22 cellular contexts compared by ENCODE assay signal in genomic region chr11:23406131-23406819, GRCh38.
A peak's percentile ranks its signal among the peaks of the same experiment; 100 is the strongest.
DNase-seq lines count a peak whose midpoint lies in the region; ATAC-seq, FAIRE-seq and TF ChIP-seq lines count a peak whose summit lies in the region.
"Had no signal": no experiment of that assay in that cellular context is flagged by ENCODE, and none has a peak within 500 bp of the region (broad histone marks: within the 10 kb centered on the region; RNA-seq: fewer than 3 reads in every experiment).

No MANE protein-coding gene starts in this region.

- H3K36me3 ChIP-seq in right atrium auricular region, result no peaks in the 10 kb centered on the region
- H3K36me3 ChIP-seq in K562 (ENCODE audit: control insufficient read depth, insufficient read depth, low read length), result no peaks in the 10 kb centered on the region
- no peaks in the 10 kb centered on the region for H3K36me3 ChIP-seq in HepG2 (replicated peaks in 1 of 2; ENCODE audit: control insufficient read depth in 1 of 2, insufficient read depth in 2 of 2, low read length in 2 of 2)
- H3K36me3 ChIP-seq in testis (ENCODE audit: low read depth, missing control alignments), result no peaks in the 10 kb centered on the region
- H3K36me3 ChIP-seq in MG63, result no peaks in the 10 kb centered on the region
- H3K36me3 ChIP-seq: breast epithelium, gastrocnemius medialis, SJSA1 had no signal

- ATAC-seq in Right ventricle myocardium inferior, result no peak
- 0 out of 3 replicates have a peak, but pooled peaks have one; percentile 32 for ATAC-seq in K562
- ATAC-seq in HepG2, result peak; percentile 32; the same call in 2 of the 3 replicates
- no peak for ATAC-seq in GM21526 (IDR thresholded peaks at IDR 0.05; ENCODE audit: low FRiP score, unreplicated experiment)
- ATAC-seq: activated CD8-positive, alpha-beta memory T cell treated with anti-CD3 and anti-CD28 coated beads, Interleukin-2, amount 10 ng/mL, durations not matched to agents 7 days and 5 days; gastrocnemius medialis; GM12878 had no signal

- no peaks in the 10 kb centered on the region for H4K20me1 ChIP-seq in K562 (replicated peaks; ENCODE audit: control insufficient read depth, insufficient read depth, low read length)
- H4K20me1 ChIP-seq in HepG2 (ENCODE audit: insufficient read depth, low read length), result no peaks in the 10 kb centered on the region

- DNase-seq in Right ventricle myocardium inferior (ENCODE audit: missing footprints), result peak; percentile 30
- no peak for DNase-seq in right atrium auricular region (ENCODE audit: low spot score)
- DNase-seq in K562 (ENCODE audit: extremely low read depth in 1 of 4, low spot score in 3 of 4), result peak in 1 of 4 experiments; percentile 1
- no peak for DNase-seq in HepG2 (ENCODE audit: low spot score)
- peak; percentile 14 for DNase-seq in testis
- no peak for DNase-seq in MG63
- DNase-seq in 8988T, result no peak
- DNase-seq: activated CD4-positive, alpha-beta T cell treated with anti-CD3 and anti-CD28 coated beads, Interleukin-2, amount 50 U/mL, for 1 hour; activated CD8-positive, alpha-beta memory T cell treated with anti-CD3 and anti-CD28 coated beads, Interleukin-2, amount 10 ng/mL, durations not matched to agents 7 days and 5 days; activated naive CD4-positive, alpha-beta T cell treated with anti-CD3 and anti-CD28 coated beads, Interleukin-2, amount 10 ng/mL, durations not matched to agents 7 days and 5 days; amniotic stem cell; DND-41; gastrocnemius medialis; hippocampal formation; NK-92 treated with Interleukin-12 subunit alpha and Interleukin-12 subunit beta, amount 100 ng/mL, for 24 hours; stimulated activated CD4-positive, alpha-beta T cell treated with anti-CD3 and anti-CD28 coated beads, Interleukin-2, amount 100 ng/mL, for 48 hours; stimulated activated naive CD4-positive, alpha-beta T cell had no signal

- H3K4me1 ChIP-seq in right atrium auricular region (no peaks in the 10 kb centered on the region), K562 (replicated peaks in 1 of 2; ENCODE audit: control insufficient read depth in 2 of 2, insufficient read depth in 2 of 2, low read length in 2 of 2) (no peaks in the 10 kb centered on the region), HepG2 (ENCODE audit: insufficient read depth, low read length) (no peaks in the 10 kb centered on the region), testis (no peaks in the 10 kb centered on the region)
- H3K4me1 ChIP-seq: breast epithelium, gastrocnemius medialis, SJSA1 had no signal

- 5% methylated on average over 13 of the region's 23 CpGs for WGBS in K562 (ENCODE audit: insufficient coverage, low coverage, missing lambda C conversion rate)
- 36% methylated on average over 22 of the region's 23 CpGs for WGBS in HepG2 (ENCODE audit: low lambda C conversion rate)
- 77 to 78% methylated on average over 23 of the region's 23 CpGs for WGBS in testis, 2 donors

- FAIRE-seq in K562 (lab: Jason Lieb, UNC), result no peak
- FAIRE-seq in HepG2 (lab: Jason Lieb, UNC), result no peak
- FAIRE-seq: GM12878, RCC 7860 had no signal

- intact Hi-C loops in Right ventricle myocardium inferior (cut with DNase I), result no loop called here
- intact Hi-C loops in K562 (cut with micrococcal nuclease), result no loop called here
- intact Hi-C loops in HepG2 (cut with micrococcal nuclease; ENCODE audit: unreplicated experiment), result no loop called here
- intact Hi-C loops in testis (cut with DNase I; ENCODE audit: low total_unique reads), result no loop called here

- no peak for TF ChIP-seq RAD21 in K562 (CRISPR knock-in tag; conservative IDR thresholded peaks at IDR 0.05 in 1 of 2, IDR thresholded peaks at IDR 0.05 in 1 of 2)
- no peak for TF ChIP-seq RAD21 in HepG2 (CRISPR knock-in tag; IDR thresholded peaks at IDR 0.05)

- TF ChIP-seq EP300 in K562 (IDR thresholded peaks at IDR 0.05; ENCODE audit: low read length) (no peak), HepG2 (IDR thresholded peaks at IDR 0.05; ENCODE audit: low read depth in 2 of 2, low read length in 2 of 2) (no peak), HepG2 (CRISPR knock-in tag; IDR thresholded peaks at IDR 0.05; ENCODE audit: borderline replicate concordance) (no peak)

- BruUV-seq in K562 (replicated peaks; lab: Mats Ljungman, UMichigan), result no TSS peak
- BruUV-seq in HepG2 (replicated peaks; lab: Mats Ljungman, UMichigan), result no TSS peak

- in situ Hi-C loops in K562 (cut with MboI), result no loop called here
- in situ Hi-C loops in HepG2 (cut with HindIII; ENCODE audit: extremely low pct_ligation_motif_present, low pct_unique_long_range_greater_than_20kb), result no loop called here

- H2AFZ ChIP-seq in K562 (ENCODE audit: low read depth, low read length), result no peak overlapping the region
- no peak overlapping the region for H2AFZ ChIP-seq in HepG2 (ENCODE audit: low read length)

- no peaks in the 10 kb centered on the region for H3K79me2 ChIP-seq in K562 (ENCODE audit: control insufficient read depth, insufficient read depth, low read length)
- H3K79me2 ChIP-seq in HepG2 (ENCODE audit: insufficient read depth, low read length), result no peaks in the 10 kb centered on the region

- H3K4me3 ChIP-seq in right atrium auricular region, result no peak overlapping the region
- H3K4me3 ChIP-seq in K562, result no peak overlapping the region
- no peak overlapping the region for H3K4me3 ChIP-seq in HepG2 (replicated peaks in 1 of 3; ENCODE audit: insufficient read depth in 1 of 3, low read depth in 2 of 3, low read length in 3 of 3)
- H3K4me3 ChIP-seq in testis, result peak overlapping the region in 1 of 2 donors; percentile 6
- no peak overlapping the region for H3K4me3 ChIP-seq in MG63
- H3K4me3 ChIP-seq: breast epithelium, gastrocnemius medialis, GM12878, SJSA1 had no signal

- POLR2A ChIA-PET in K562 (lab: Yijun Ruan, JAX) (no interaction called here), HepG2 (lab: Yijun Ruan, JAX) (no interaction called here)

- H3K27ac ChIP-seq in right atrium auricular region (no peak overlapping the region), K562 (ENCODE audit: extremely low read depth, low read depth, low read length) (no peak overlapping the region), HepG2 (ENCODE audit: extremely low read length, insufficient read depth, low read length) (no peak overlapping the region), testis (no peak overlapping the region)
- H3K27ac ChIP-seq: breast epithelium, gastrocnemius medialis, SJSA1 had no signal

- TF ChIP-seq CTCF in right atrium auricular region (IDR thresholded peaks at IDR 0.05) (no peak), K562 (IDR thresholded peaks at IDR 0.05 in 2 of 3, conservative IDR thresholded peaks at IDR 0.05 in 1 of 3; ENCODE audit: insufficient read depth in 2 of 3, low read depth in 1 of 3, low read length in 3 of 3) (peak in 1 of 3 experiments; percentile 2; a peak in 1 of 6 replicates), HepG2 (CRISPR knock-in tag; IDR thresholded peaks at IDR 0.05) (no peak), testis (IDR thresholded peaks at IDR 0.05) (no peak)

- H3K9me3 ChIP-seq in right atrium auricular region (peaks cover 0 to 15% of the 10 kb centered on the region in 2 donors), K562 (replicated peaks; ENCODE audit: control insufficient read depth, insufficient read depth, low read depth, low read length) (no peaks in the 10 kb centered on the region), HepG2 (ENCODE audit: low read length) (peaks cover 29% of the 10 kb centered on the region), testis (no peaks in the 10 kb centered on the region), MG63 (no peaks in the 10 kb centered on the region)
- H3K9me3 ChIP-seq: gastrocnemius medialis, SJSA1 had no signal

- H3K4me2 ChIP-seq in K562 (ENCODE audit: insufficient read depth, low read length), result no peak overlapping the region
- H3K4me2 ChIP-seq in HepG2 (ENCODE audit: low read depth, low read length), result no peak overlapping the region

- H3K27me3 ChIP-seq in right atrium auricular region, result no peaks in the 10 kb centered on the region
- H3K27me3 ChIP-seq in K562 (ENCODE audit: control insufficient read depth in 2 of 2, insufficient read depth in 2 of 2, low read length in 2 of 2), result no peaks in the 10 kb centered on the region
- no peaks in the 10 kb centered on the region for H3K27me3 ChIP-seq in HepG2 (ENCODE audit: control insufficient read depth in 1 of 2, insufficient read depth in 2 of 2, low read length in 2 of 2)
- no peaks in the 10 kb centered on the region for H3K27me3 ChIP-seq in testis
- no peaks in the 10 kb centered on the region for H3K27me3 ChIP-seq in MG63
- H3K27me3 ChIP-seq: breast epithelium, gastrocnemius medialis, SJSA1 had no signal

- H3K9ac ChIP-seq in K562 (ENCODE audit: insufficient read depth in 1 of 2, low read depth in 2 of 2, low read length in 2 of 2) (no peak overlapping the region), HepG2 (ENCODE audit: insufficient read depth, low read depth, low read length) (no peak overlapping the region)

- TF ChIP-seq POLR2A in K562 (conservative IDR thresholded peaks at IDR 0.05) (no peak), HepG2 (IDR thresholded peaks at IDR 0.05; ENCODE audit: insufficient read depth in 1 of 2, low read depth in 2 of 2, low read length in 2 of 2) (no peak), testis (IDR thresholded peaks at IDR 0.05) (no peak)

- no peaks in the 10 kb centered on the region for H3K9me1 ChIP-seq in K562 (ENCODE audit: control insufficient read depth, insufficient read depth, low read length)

- CTCF ChIA-PET in K562 (lab: Yijun Ruan, JAX; ENCODE audit: low intra/inter-chr PET ratio) (no interaction called here), HepG2 (lab: Yijun Ruan, JAX; ENCODE audit: low intra/inter-chr PET ratio, low total read pairs) (no interaction called here)

TF ChIP-seq in K562, 482 proteins besides CTCF, POLR2A, EP300 and RAD21 (continues in another document):
- TF ChIP-seq THAP7 (CRISPR knock-in tag; IDR thresholded peaks at IDR 0.05), result no peak

TF ChIP-seq in HepG2, 621 proteins besides CTCF, POLR2A, EP300 and RAD21 (continues in another document):
- TF ChIP-seq ZFP82 (CRISPR knock-in tag; IDR thresholded peaks at IDR 0.05; ENCODE audit: borderline replicate concordance) (no peak), ELK4 (CRISPR knock-in tag; IDR thresholded peaks at IDR 0.05; ENCODE audit: borderline replicate concordance) (no peak)

Comparison
In these comparisons a context has a peak if more than half of its experiments do, and no peak if none do; other contexts are left out.
1. DNase-seq: peak in Right ventricle myocardium inferior (single experiment) and testis (single experiment); none in right atrium auricular region (single experiment), HepG2 (single experiment), MG63 (single experiment) and 8988T (single experiment).
2. ATAC-seq: peak in K562 (single experiment) and HepG2 (single experiment); none in Right ventricle myocardium inferior (single experiment) and GM21526 (single experiment).